Comparison of ENCODE assay signal across 8 cellular contexts in the genomic region with DNA sequence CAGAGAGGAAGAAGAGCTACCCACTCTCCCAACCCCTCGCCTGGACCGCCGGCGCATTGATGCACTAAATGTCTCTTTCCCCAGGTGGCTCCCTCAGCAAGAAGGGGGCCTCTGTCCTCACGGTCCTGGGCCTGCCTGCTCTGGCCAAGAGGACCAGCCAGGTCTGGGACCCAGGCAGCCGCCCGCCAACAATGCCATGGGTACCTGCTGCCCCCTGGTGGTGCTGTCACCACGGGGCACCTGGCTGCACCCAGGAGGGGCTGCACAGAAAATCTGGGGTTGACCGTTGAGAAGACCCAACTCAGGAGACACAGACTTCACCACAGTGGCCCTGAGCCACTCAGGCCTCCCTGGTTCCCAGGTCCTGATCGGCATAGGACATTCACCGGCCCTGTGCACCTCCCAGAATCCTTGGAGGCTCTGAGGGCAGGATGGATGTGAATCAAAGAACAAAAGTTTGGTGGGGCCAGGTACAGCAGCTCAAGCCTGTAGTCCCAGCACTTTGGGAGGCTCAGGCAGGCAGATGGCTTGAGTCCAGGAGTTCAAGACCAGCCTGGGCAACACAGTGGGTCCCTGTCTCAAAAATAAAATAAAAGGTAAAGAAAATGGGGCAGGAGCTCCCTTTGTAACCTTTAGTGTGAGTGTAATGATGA. TPM values are rescaled to one million over a fixed set of nuclear protein-coding genes. Genes with fewer than 3 reads are reported as not detected.
DNase-seq lines count a peak whose midpoint lies in the region; ATAC-seq and TF ChIP-seq lines count a peak whose summit lies in the region.

No MANE protein-coding gene starts in this region.

- TF ChIP-seq POLR2A in gastroesophageal sphincter (IDR thresholded peaks at IDR 0.05), result no peak
- TF ChIP-seq POLR2A in upper lobe of left lung (IDR thresholded peaks at IDR 0.05), result peak in 1 of 4 donors; percentile 31

- no peaks in the 10 kb centered on the region for H3K36me3 ChIP-seq in gastroesophageal sphincter
- no peaks in the 10 kb centered on the region for H3K36me3 ChIP-seq in parathyroid adenoma (ENCODE audit: control insufficient read depth, insufficient read depth, low read length)
- no peaks in the 10 kb centered on the region for H3K36me3 ChIP-seq in upper lobe of left lung

- H3K27ac ChIP-seq in gastroesophageal sphincter (peak overlapping the region in 3 of 4 donors; percentile 88 to 96 (median 93)), parathyroid adenoma (no peak overlapping the region), upper lobe of left lung (no peak overlapping the region)

- H3K79me2 ChIP-seq in parathyroid adenoma, result peaks cover 2% of the 10 kb centered on the region

- H2AFZ ChIP-seq in parathyroid adenoma, result no peak overlapping the region

- no peak overlapping the region for H3K9ac ChIP-seq in parathyroid adenoma

- peak; percentile 85 for DNase-seq in DMS53 (lab: John Stamatoyannopoulos, UW)
- DNase-seq in Jurkat, Clone E6-1 (ENCODE audit: low read depth, low spot score), result peak; percentile 12
- peak; percentile 80 for DNase-seq in SK-N-DZ (ENCODE audit: low spot score)
- peak; percentile 40 for DNase-seq in activated gamma-delta T cell (lab: John Stamatoyannopoulos, UW)
- DNase-seq in upper lobe of left lung, result peak; percentile 81 to 91

- no peak overlapping the region for H3K4me3 ChIP-seq in Jurkat, Clone E6-1 (ENCODE audit: low read length)
- H3K4me3 ChIP-seq in gastroesophageal sphincter (no peak overlapping the region), parathyroid adenoma (ENCODE audit: low read depth, low read length) (no peak overlapping the region), upper lobe of left lung (no peak overlapping the region)

- TF ChIP-seq EP300 in gastroesophageal sphincter (IDR thresholded peaks at IDR 0.05) (no peak), upper lobe of left lung (IDR thresholded peaks at IDR 0.05) (no peak)

- no CpG with 5 or more reads among the region's 11 CpGs for WGBS in gastroesophageal sphincter (ENCODE audit: low coverage in 1 of 2), 2 donors
- 6 to 10% methylated on average over 6 to 11 of the region's 11 CpGs for WGBS in upper lobe of left lung, 2 donors

- H3K27me3 ChIP-seq in gastroesophageal sphincter (peaks cover 24% of the 10 kb centered on the region), parathyroid adenoma (ENCODE audit: control insufficient read depth, insufficient read depth, low read length) (no peaks in the 10 kb centered on the region), upper lobe of left lung (no peaks in the 10 kb centered on the region)

- H3K4me2 ChIP-seq in parathyroid adenoma (ENCODE audit: low read length), result no peak overlapping the region

- H3K9me3 ChIP-seq in gastroesophageal sphincter (no peaks in the 10 kb centered on the region), parathyroid adenoma (ENCODE audit: control insufficient read depth, low read length) (no peaks in the 10 kb centered on the region), upper lobe of left lung (no peaks in the 10 kb centered on the region)

- TF ChIP-seq CTCF in gastroesophageal sphincter (IDR thresholded peaks at IDR 0.05) (peak in 3 of 4 experiments; percentile 96 to 99 (median 99)), parathyroid adenoma (IDR thresholded peaks at IDR 0.05) (peak; percentile 93), upper lobe of left lung (IDR thresholded peaks at IDR 0.05) (peak; percentile 93 to 99 (median 98))

- ATAC-seq in gastroesophageal sphincter (peak; percentile 47), upper lobe of left lung (ENCODE audit: low FRiP score in 2 of 2) (peak; percentile 73 to 85), GM19351 (IDR thresholded peaks at IDR 0.05; ENCODE audit: unreplicated experiment) (no peak)

- peaks cover 0 to 40% (median 18%) of the 10 kb centered on the region in 3 donors for H3K4me1 ChIP-seq in gastroesophageal sphincter
- peaks cover 4% of the 10 kb centered on the region for H3K4me1 ChIP-seq in parathyroid adenoma
- peaks cover 24 to 43% (median 32%) of the 10 kb centered on the region in 4 donors for H3K4me1 ChIP-seq in upper lobe of left lung

RNA-seq across cellular contexts. Expression of a gene that starts 2.4 kb away (rescaled TPM):
- polyA plus RNA-seq in Jurkat, Clone E6-1 (2012; ENCODE audit: insufficient read depth, insufficient read length), result 9.3 TPM
- 17.8 and 20.2 TPM in 2 replicates for polyA plus RNA-seq in SK-N-DZ (2014; cell fraction: cytosol; rRNA removed)
- polyA plus RNA-seq in SK-N-DZ (2014; cell fraction: nucleus; rRNA removed), result 36.3 and 41.4 TPM in 2 replicates
- total RNA-seq in gastroesophageal sphincter, result 10 to 100 TPM in 1 of 4 donors, 1 to 10 TPM in 3; 7.7 to 16.8 (median 8.9) TPM
- 10 to 100 TPM; 12.0 to 38.8 (median 22.0) TPM for total RNA-seq in upper lobe of left lung

RNA-seq across cellular contexts. Expression of a gene that starts 30.8 kb away (rescaled TPM):
- polyA plus RNA-seq in Jurkat, Clone E6-1 (2012; ENCODE audit: insufficient read depth, insufficient read length), result 16.4 TPM
- polyA plus RNA-seq in SK-N-DZ (2014; cell fraction: cytosol; rRNA removed), result 14.3 and 16.5 TPM in 2 replicates
- polyA plus RNA-seq in SK-N-DZ (2014; cell fraction: nucleus; rRNA removed), result 8.1 and 14.4 TPM in 2 replicates
- total RNA-seq in gastroesophageal sphincter, result 10 to 100 TPM; 15.3 to 39.0 (median 21.7) TPM
- total RNA-seq in upper lobe of left lung, result 10 to 100 TPM in 4 of 6 donors, 1 to 10 TPM in 2; 7.0 to 17.8 (median 11.6) TPM

Comparison
In these comparisons a context has a peak if more than half of its experiments do, and no peak if none do; other contexts are left out.
1. DNase-seq: peak in every context shown above with its lines; median percentile 86 in upper lobe of left lung; 85 in DMS53; 80 in SK-N-DZ; 40 in activated gamma-delta T cell; 12 in Jurkat, Clone E6-1.
2. H3K27ac ChIP-seq: peak in gastroesophageal sphincter (3 of 4); none in parathyroid adenoma (single experiment) and upper lobe of left lung (0 of 4).
3. Peak in every context shown above with its lines, with median percentiles within 50 percentile points of each other: CTCF ChIP-seq.